In the genomic region with DNA sequence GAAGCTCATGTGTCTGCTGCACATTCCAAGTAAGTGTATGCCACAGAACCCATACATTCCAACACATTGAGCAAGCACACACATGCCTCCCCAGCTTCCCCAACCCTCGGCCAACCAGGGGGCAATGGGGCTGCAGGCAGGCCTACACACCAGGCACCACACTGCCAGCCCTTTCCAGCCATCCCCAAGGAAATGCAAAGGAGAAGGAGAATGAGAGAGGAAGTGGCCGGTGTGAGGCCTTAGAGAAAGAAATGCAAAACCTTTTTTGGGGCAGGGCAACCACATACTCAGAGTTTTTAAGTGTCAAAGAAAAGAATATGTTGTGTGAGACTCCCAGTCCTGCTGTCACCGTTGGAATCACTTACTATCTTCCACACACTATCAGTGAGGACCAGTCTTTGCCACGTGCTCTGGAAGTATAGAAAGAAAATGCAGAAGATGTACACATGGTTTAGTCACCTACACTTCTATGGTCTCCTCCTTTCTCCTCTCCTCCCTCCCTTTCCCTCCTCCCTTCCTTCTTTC, we compare ENCODE assay signal across 1 cellular context.
TF ChIP-seq lines count a peak whose summit lies in the region.

No MANE protein-coding gene starts in this region.

TF ChIP-seq in SK-N-SH, 30 proteins besides CTCF, POLR2A, EP300 and RAD21 (continued from another document):
- TF ChIP-seq, protein P1, sequence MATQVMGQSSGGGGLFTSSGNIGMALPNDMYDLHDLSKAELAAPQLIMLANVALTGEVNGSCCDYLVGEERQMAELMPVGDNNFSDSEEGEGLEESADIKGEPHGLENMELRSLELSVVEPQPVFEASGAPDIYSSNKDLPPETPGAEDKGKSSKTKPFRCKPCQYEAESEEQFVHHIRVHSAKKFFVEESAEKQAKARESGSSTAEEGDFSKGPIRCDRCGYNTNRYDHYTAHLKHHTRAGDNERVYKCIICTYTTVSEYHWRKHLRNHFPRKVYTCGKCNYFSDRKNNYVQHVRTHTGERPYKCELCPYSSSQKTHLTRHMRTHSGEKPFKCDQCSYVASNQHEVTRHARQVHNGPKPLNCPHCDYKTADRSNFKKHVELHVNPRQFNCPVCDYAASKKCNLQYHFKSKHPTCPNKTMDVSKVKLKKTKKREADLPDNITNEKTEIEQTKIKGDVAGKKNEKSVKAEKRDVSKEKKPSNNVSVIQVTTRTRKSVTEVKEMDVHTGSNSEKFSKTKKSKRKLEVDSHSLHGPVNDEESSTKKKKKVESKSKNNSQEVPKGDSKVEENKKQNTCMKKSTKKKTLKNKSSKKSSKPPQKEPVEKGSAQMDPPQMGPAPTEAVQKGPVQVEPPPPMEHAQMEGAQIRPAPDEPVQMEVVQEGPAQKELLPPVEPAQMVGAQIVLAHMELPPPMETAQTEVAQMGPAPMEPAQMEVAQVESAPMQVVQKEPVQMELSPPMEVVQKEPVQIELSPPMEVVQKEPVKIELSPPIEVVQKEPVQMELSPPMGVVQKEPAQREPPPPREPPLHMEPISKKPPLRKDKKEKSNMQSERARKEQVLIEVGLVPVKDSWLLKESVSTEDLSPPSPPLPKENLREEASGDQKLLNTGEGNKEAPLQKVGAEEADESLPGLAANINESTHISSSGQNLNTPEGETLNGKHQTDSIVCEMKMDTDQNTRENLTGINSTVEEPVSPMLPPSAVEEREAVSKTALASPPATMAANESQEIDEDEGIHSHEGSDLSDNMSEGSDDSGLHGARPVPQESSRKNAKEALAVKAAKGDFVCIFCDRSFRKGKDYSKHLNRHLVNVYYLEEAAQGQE (IDR thresholded peaks at IDR 0.05; ENCODE audit: low read depth, low read length) = 0 out of 2 replicates have a peak, but pooled peaks have one; percentile 7
- peak; percentile 39; the same call in 1 of the 2 replicates for TF ChIP-seq RXRA (IDR thresholded peaks at IDR 0.05; ENCODE audit: borderline replicate concordance, low read depth)
- TF ChIP-seq NFIC (IDR thresholded peaks at IDR 0.05; ENCODE audit: borderline replicate concordance) = no peak
- TF ChIP-seq, protein P2, sequence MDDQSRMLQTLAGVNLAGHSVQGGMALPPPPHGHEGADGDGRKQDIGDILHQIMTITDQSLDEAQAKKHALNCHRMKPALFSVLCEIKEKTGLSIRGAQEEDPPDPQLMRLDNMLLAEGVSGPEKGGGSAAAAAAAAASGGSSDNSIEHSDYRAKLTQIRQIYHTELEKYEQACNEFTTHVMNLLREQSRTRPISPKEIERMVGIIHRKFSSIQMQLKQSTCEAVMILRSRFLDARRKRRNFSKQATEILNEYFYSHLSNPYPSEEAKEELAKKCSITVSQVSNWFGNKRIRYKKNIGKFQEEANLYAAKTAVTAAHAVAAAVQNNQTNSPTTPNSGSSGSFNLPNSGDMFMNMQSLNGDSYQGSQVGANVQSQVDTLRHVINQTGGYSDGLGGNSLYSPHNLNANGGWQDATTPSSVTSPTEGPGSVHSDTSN (IDR thresholded peaks at IDR 0.05) = peak; percentile 23; the same call in 1 of the 2 replicates
- no peak for TF ChIP-seq GABPA (IDR thresholded peaks at IDR 0.05; ENCODE audit: low read depth)
- TF ChIP-seq NRF1 (IDR thresholded peaks at IDR 0.05; ENCODE audit: low read depth, low read length) = no peak
- peak; percentile 70 for TF ChIP-seq FOSL2 (IDR thresholded peaks at IDR 0.05; ENCODE audit: borderline replicate concordance, low read depth)
- peak; percentile 81; the same call in 1 of the 2 replicates for TF ChIP-seq TEAD4 (IDR thresholded peaks at IDR 0.05; ENCODE audit: borderline replicate concordance, insufficient read depth)
- TF ChIP-seq SMC3 (IDR thresholded peaks at IDR 0.05; ENCODE audit: low read depth, low read length) = no peak
- peak; percentile 79 for TF ChIP-seq TCF12 (IDR thresholded peaks at IDR 0.05)
- TF ChIP-seq FOXJ3 (CRISPR knock-in tag; IDR thresholded peaks at IDR 0.05) = no peak
- TF ChIP-seq, protein P3, sequence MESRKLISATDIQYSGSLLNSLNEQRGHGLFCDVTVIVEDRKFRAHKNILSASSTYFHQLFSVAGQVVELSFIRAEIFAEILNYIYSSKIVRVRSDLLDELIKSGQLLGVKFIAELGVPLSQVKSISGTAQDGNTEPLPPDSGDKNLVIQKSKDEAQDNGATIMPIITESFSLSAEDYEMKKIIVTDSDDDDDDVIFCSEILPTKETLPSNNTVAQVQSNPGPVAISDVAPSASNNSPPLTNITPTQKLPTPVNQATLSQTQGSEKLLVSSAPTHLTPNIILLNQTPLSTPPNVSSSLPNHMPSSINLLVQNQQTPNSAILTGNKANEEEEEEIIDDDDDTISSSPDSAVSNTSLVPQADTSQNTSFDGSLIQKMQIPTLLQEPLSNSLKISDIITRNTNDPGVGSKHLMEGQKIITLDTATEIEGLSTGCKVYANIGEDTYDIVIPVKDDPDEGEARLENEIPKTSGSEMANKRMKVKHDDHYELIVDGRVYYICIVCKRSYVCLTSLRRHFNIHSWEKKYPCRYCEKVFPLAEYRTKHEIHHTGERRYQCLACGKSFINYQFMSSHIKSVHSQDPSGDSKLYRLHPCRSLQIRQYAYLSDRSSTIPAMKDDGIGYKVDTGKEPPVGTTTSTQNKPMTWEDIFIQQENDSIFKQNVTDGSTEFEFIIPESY (IDR thresholded peaks at IDR 0.05; ENCODE audit: borderline replicate concordance, low read depth) = no peak
- TF ChIP-seq, protein P4, sequence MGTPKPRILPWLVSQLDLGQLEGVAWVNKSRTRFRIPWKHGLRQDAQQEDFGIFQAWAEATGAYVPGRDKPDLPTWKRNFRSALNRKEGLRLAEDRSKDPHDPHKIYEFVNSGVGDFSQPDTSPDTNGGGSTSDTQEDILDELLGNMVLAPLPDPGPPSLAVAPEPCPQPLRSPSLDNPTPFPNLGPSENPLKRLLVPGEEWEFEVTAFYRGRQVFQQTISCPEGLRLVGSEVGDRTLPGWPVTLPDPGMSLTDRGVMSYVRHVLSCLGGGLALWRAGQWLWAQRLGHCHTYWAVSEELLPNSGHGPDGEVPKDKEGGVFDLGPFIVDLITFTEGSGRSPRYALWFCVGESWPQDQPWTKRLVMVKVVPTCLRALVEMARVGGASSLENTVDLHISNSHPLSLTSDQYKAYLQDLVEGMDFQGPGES (IDR thresholded peaks at IDR 0.05; ENCODE audit: low read depth, low read length) = no peak
- TF ChIP-seq ELF1 (IDR thresholded peaks at IDR 0.05) = no peak
- TF ChIP-seq, protein P5, sequence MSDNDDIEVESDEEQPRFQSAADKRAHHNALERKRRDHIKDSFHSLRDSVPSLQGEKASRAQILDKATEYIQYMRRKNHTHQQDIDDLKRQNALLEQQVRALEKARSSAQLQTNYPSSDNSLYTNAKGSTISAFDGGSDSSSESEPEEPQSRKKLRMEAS (IDR thresholded peaks at IDR 0.05; ENCODE audit: low read depth) = peak; percentile 85
- TF ChIP-seq, protein P6, sequence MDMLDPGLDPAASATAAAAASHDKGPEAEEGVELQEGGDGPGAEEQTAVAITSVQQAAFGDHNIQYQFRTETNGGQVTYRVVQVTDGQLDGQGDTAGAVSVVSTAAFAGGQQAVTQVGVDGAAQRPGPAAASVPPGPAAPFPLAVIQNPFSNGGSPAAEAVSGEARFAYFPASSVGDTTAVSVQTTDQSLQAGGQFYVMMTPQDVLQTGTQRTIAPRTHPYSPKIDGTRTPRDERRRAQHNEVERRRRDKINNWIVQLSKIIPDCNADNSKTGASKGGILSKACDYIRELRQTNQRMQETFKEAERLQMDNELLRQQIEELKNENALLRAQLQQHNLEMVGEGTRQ (IDR thresholded peaks at IDR 0.05; ENCODE audit: borderline replicate concordance, low read depth, low read length) = no peak
- peak; percentile 26; the same call in 1 of the 2 replicates for TF ChIP-seq YY1 (IDR thresholded peaks at IDR 0.05; ENCODE audit: low read depth)
